21 cellular contexts compared by ENCODE assay signal in genomic region chr15:48632651-48633050, GRCh38.
"Had no signal": no experiment of that assay in that cellular context is flagged by ENCODE, and none has a peak within 500 bp of the region (broad histone marks: within the 10 kb centered on the region; RNA-seq: fewer than 3 reads in every experiment).

No MANE protein-coding gene starts in this region.

- H3K9me3 Mint-ChIP-seq: activated naive CD4-positive, alpha-beta T cell treated with anti-CD3 and anti-CD28 coated beads, Interleukin-2, amount 10 ng/mL, durations not matched to agents 7 days and 5 days; activated naive CD8-positive, alpha-beta T cell treated with anti-CD3 and anti-CD28 coated beads, Interleukin-2, amount 50 U/mL, for 24 hours; activated T-cell treated with anti-CD3 and anti-CD28 coated beads, Interleukin-2, amount 50 U/mL, for 4 hours; stimulated activated naive CD8-positive, alpha-beta T cell treated with anti-CD3 and anti-CD28 coated beads, Interleukin-15, amount 100 ng/mL, for 72 hours had no signal

- ATAC-seq: activated naive CD8-positive, alpha-beta T cell treated with anti-CD3 and anti-CD28 coated beads, Interleukin-2, amount 50 U/mL, for 24 hours; activated T-cell treated with anti-CD3 and anti-CD28 coated beads, Interleukin-2, amount 50 U/mL, for 4 hours; esophagus mucosa; left colon; lower lobe of right lung; stimulated activated naive CD8-positive, alpha-beta T cell treated with anti-CD3 and anti-CD28 coated beads, Interleukin-15, amount 100 ng/mL, for 72 hours; T-helper 17 cell had no signal

- H3K4me1 Mint-ChIP-seq: activated naive CD4-positive, alpha-beta T cell treated with anti-CD3 and anti-CD28 coated beads, Interleukin-2, amount 10 ng/mL, durations not matched to agents 7 days and 5 days; T-helper 17 cell had no signal

- DNase-seq: activated CD4-positive, alpha-beta T cell treated with anti-CD3 and anti-CD28 coated beads, Interleukin-2, amount 50 U/mL, for 1 hour; activated CD4-positive, CD25-positive, alpha-beta regulatory T cell treated with anti-CD3 and anti-CD28 coated beads, Interleukin-2, amount 50 U/mL, for 72 hours; activated CD8-positive, alpha-beta memory T cell treated with anti-CD3 and anti-CD28 coated beads, Interleukin-2, amount 50 U/mL, for 4 hours; activated effector memory CD4-positive, alpha-beta T cell treated with Interleukin-2 at 50 U/mL for 16 hours; activated naive CD4-positive, alpha-beta T cell treated with anti-CD3 and anti-CD28 coated beads, Interleukin-2, amount 10 ng/mL, durations not matched to agents 7 days and 5 days; activated naive CD8-positive, alpha-beta T cell treated with anti-CD3 and anti-CD28 coated beads, Interleukin-2, amount 50 U/mL, for 24 hours; activated T-cell treated with anti-CD3 and anti-CD28 coated beads, Interleukin-2, amount 50 U/mL, for 4 hours; anterior cingulate cortex; effector CD8-positive, alpha-beta T cell; hypothalamus; islet precursor cell; left colon; lower lobe of right lung; occipital lobe; small intestine; stimulated activated CD4-positive, alpha-beta T cell treated with anti-CD3 and anti-CD28 coated beads, Interleukin-4, amount 100 ng/mL, for 1 hour; stimulated activated naive CD8-positive, alpha-beta T cell treated with anti-CD3 and anti-CD28 coated beads, Interleukin-15, amount 100 ng/mL, for 72 hours; T-helper 17 cell; testis; upper lobe of left lung had no signal

- H3K4me3 Mint-ChIP-seq: activated naive CD4-positive, alpha-beta T cell treated with anti-CD3 and anti-CD28 coated beads, Interleukin-2, amount 10 ng/mL, durations not matched to agents 7 days and 5 days; activated naive CD8-positive, alpha-beta T cell treated with anti-CD3 and anti-CD28 coated beads, Interleukin-2, amount 50 U/mL, for 24 hours; activated T-cell treated with anti-CD3 and anti-CD28 coated beads, Interleukin-2, amount 50 U/mL, for 4 hours; stimulated activated naive CD8-positive, alpha-beta T cell treated with anti-CD3 and anti-CD28 coated beads, Interleukin-15, amount 100 ng/mL, for 72 hours; T-helper 17 cell had no signal

- H3K27ac Mint-ChIP-seq: activated naive CD4-positive, alpha-beta T cell treated with anti-CD3 and anti-CD28 coated beads, Interleukin-2, amount 10 ng/mL, durations not matched to agents 7 days and 5 days; activated naive CD8-positive, alpha-beta T cell treated with anti-CD3 and anti-CD28 coated beads, Interleukin-2, amount 50 U/mL, for 24 hours; stimulated activated naive CD8-positive, alpha-beta T cell treated with anti-CD3 and anti-CD28 coated beads, Interleukin-15, amount 100 ng/mL, for 72 hours; T-helper 17 cell had no signal

- H3K27me3 Mint-ChIP-seq: activated naive CD8-positive, alpha-beta T cell treated with anti-CD3 and anti-CD28 coated beads, Interleukin-2, amount 50 U/mL, for 24 hours; stimulated activated naive CD8-positive, alpha-beta T cell treated with anti-CD3 and anti-CD28 coated beads, Interleukin-15, amount 100 ng/mL, for 72 hours had no signal
